Comparison of ENCODE assay signal across 8 cellular contexts in the genomic region with DNA sequence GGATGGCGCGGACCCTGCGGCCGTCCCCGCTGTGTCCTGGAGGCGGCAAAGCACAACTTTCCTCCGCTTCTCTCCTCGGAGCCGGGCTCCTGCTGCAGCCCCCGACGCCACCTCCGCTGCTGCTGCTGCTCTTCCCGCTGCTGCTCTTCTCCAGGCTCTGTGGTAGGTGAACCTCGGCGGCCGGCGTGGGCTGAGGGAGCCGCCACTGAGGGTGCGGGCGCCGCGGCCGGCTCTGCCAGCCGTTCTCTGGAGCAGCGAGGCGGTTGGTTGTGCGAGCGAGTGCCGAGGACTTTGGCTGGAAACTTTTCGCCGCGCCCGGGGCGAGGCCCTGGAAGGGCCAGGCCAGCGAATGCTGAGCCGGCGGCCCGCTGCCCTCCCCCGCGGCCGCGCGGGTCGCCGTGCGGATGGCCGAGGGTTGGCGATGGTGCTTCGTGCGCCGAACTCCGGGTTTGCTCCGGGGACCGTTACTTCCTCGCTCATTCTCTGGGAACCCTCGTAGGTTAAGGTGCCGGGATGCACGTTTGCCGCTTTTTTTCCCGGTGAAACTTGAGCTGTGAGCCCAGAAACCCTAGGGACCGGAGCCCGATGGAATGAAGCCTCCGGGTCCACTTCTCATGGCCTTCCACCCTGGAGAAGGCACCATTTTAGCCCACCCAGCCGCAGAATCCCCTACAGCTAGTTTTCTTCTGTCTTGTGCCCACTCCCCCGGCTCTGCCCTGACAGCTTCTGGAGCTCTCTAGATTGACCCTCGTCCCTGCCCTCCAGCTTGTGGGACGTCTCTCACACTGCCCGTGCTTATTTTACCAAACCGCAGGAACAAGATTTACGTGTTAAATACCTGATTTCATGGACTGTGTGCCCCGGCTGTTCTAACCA. TPM values are rescaled to one million over a fixed set of nuclear protein-coding genes. Genes with fewer than 3 reads are reported as not detected.
DNase-seq lines count a peak whose midpoint lies in the region; ATAC-seq and TF ChIP-seq lines count a peak whose summit lies in the region.

No MANE protein-coding gene starts in this region.

- H3K27ac ChIP-seq in KOPT-K1 (ENCODE audit: low read depth, low read length, poor library complexity, severe bottlenecking) = peak overlapping the region; percentile 62
- peak overlapping the region; percentile 84 for H3K27ac ChIP-seq in osteoblast (ENCODE audit: low read depth, low read length)

- H3K36me3 ChIP-seq in KOPT-K1 (ENCODE audit: insufficient read depth, low read length) (no peaks in the 10 kb centered on the region), osteoblast (ENCODE audit: insufficient read depth, low read length) (no peaks in the 10 kb centered on the region)

- H3K4me2 ChIP-seq in osteoblast (ENCODE audit: insufficient read depth, low read length) = peak overlapping the region; percentile 97

- H4K20me1 ChIP-seq in osteoblast (ENCODE audit: insufficient read depth, low read length) = peaks cover 4% of the 10 kb centered on the region

- intact Hi-C loops in head of caudate nucleus (cut with DNase I) = no loop called here

- H3K27me3 ChIP-seq in osteoblast (ENCODE audit: insufficient read depth, low read length) = no peaks in the 10 kb centered on the region

- peak overlapping the region; percentile 97 for H3K4me3 Mint-ChIP-seq in activated T-helper 17 cell treated with anti-CD3 and anti-CD28 coated beads, Interleukin-2, amount 50 U/mL, for 72 hours

- peaks cover 5% of the 10 kb centered on the region for H3K36me3 Mint-ChIP-seq in activated T-helper 17 cell treated with anti-CD3 and anti-CD28 coated beads, Interleukin-2, amount 50 U/mL, for 72 hours (ENCODE audit: low read depth)

- peaks cover 53% of the 10 kb centered on the region for H3K79me2 ChIP-seq in osteoblast (ENCODE audit: insufficient read depth, low read length)

- H3K9me3 Mint-ChIP-seq in activated T-helper 17 cell treated with anti-CD3 and anti-CD28 coated beads, Interleukin-2, amount 50 U/mL, for 72 hours = no peaks in the 10 kb centered on the region

- peak overlapping the region; percentile 87 for H3K27ac Mint-ChIP-seq in activated T-helper 17 cell treated with anti-CD3 and anti-CD28 coated beads, Interleukin-2, amount 50 U/mL, for 72 hours

- H3K27me3 Mint-ChIP-seq in activated T-helper 17 cell treated with anti-CD3 and anti-CD28 coated beads, Interleukin-2, amount 50 U/mL, for 72 hours = no peaks in the 10 kb centered on the region

- H3K9me3 ChIP-seq in KOPT-K1 (ENCODE audit: insufficient read depth, low read length, poor library complexity, severe bottlenecking) (no peaks in the 10 kb centered on the region), osteoblast (ENCODE audit: low read depth, low read length) (no peaks in the 10 kb centered on the region)

- no peak for TF ChIP-seq CTCF in osteoblast (IDR thresholded peaks at IDR 0.05; ENCODE audit: extremely low read depth, low read depth, low read length)

- H2AFZ ChIP-seq in osteoblast (ENCODE audit: low read length) = peak overlapping the region; percentile 94

- peak; percentile 24 for ATAC-seq in GM21526 (IDR thresholded peaks at IDR 0.05; ENCODE audit: low FRiP score, unreplicated experiment)
- peak; percentile 51 for ATAC-seq in activated T-helper 17 cell treated with anti-CD3 and anti-CD28 coated beads, Interleukin-2, amount 50 U/mL, for 72 hours (replicated peaks)

- peaks cover 22% of the 10 kb centered on the region for H3K4me1 Mint-ChIP-seq in activated T-helper 17 cell treated with anti-CD3 and anti-CD28 coated beads, Interleukin-2, amount 50 U/mL, for 72 hours

- peak; percentile 12 for DNase-seq in CD1c-positive myeloid dendritic cell (ENCODE audit: extremely low spot score)
- peak in 38 of 42 donors; percentile 14 to 68 (median 39) for DNase-seq in head of caudate nucleus
- DNase-seq in osteoblast (ENCODE audit: insufficient read length, low spot score, missing footprints) = peak; percentile 76
- DNase-seq in amniotic stem cell (lab: John Stamatoyannopoulos, UW) = no peak
- no peak for DNase-seq in NCI-H2171 (lab: John Stamatoyannopoulos, UW)

- peak overlapping the region; percentile 91 for H3K4me3 ChIP-seq in osteoblast (ENCODE audit: insufficient read depth, low read length)

- peaks cover 25% of the 10 kb centered on the region for H3K4me1 ChIP-seq in osteoblast (ENCODE audit: insufficient read depth, low read length)

RNA-seq across cellular contexts. Expression of a gene that starts 0.6 kb away (rescaled TPM):
- total RNA-seq in activated T-helper 17 cell treated with anti-CD3 and anti-CD28 coated beads, Interleukin-2, amount 50 U/mL, for 72 hours = 1 to 10 TPM; 9.3 to 9.6 TPM
- 39.8 and 52.5 TPM in 2 replicates for total RNA-seq in osteoblast

Comparison
In these comparisons a context has a peak if more than half of its experiments do, and no peak if none do; other contexts are left out.
1. DNase-seq: peak in CD1c-positive myeloid dendritic cell (single experiment), head of caudate nucleus (38 of 42) and osteoblast (single experiment); none in amniotic stem cell (single experiment) and NCI-H2171 (single experiment).